19 cellular contexts compared by ENCODE assay signal in the genomic region with DNA sequence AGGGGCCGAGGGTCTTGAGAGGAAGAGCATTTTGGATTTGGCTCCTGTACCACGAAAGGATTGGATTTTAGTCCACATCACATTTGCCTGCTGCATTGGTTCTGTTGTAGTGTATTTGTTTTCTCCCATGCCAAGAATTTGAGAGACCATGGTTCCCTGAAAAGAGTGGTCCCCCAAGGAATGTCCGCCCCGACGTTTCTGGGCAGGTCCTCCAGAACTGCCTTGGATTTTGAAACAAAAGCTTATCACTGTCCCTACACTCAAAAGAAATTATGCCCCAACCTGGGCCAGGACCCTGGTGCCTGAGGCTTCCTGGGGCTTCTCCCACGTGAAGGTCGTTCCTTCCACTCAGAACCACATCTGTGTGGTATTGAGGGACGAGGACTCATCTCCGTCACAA. TPM values are rescaled to one million over a fixed set of nuclear protein-coding genes. Genes with fewer than 3 reads are reported as not detected.
DNase-seq lines count a peak whose midpoint lies in the region; ATAC-seq, FAIRE-seq and TF ChIP-seq lines count a peak whose summit lies in the region.
"Had no signal": no experiment of that assay in that cellular context is flagged by ENCODE, and none has a peak within 500 bp of the region (broad histone marks: within the 10 kb centered on the region; RNA-seq: fewer than 3 reads in every experiment).

No MANE protein-coding gene starts in this region.

- H3K27me3 ChIP-seq in H1 (replicated peaks in 1 of 4; ENCODE audit: control insufficient read depth in 3 of 4, extremely low read depth in 1 of 4, insufficient read depth in 3 of 4, low read length in 3 of 4) = peaks cover 0 to 2% (median 0%) of the 10 kb centered on the region in 4 experiments; a peak in 3 of 7 replicates
- no peaks in the 10 kb centered on the region for H3K27me3 ChIP-seq in esophagus muscularis mucosa
- H3K27me3 ChIP-seq in stomach = no peaks in the 10 kb centered on the region

- no peak overlapping the region for H2BK5ac ChIP-seq in H1 (ENCODE audit: low read depth, low read length)

- H3K23ac ChIP-seq in H1 (ENCODE audit: insufficient read length) = no peak overlapping the region

- H3K4me1 ChIP-seq in H1 (replicated peaks in 1 of 4; ENCODE audit: control insufficient read depth in 3 of 4, insufficient read depth in 4 of 4, low read length in 3 of 4) (peaks cover 0 to 4% (median 3%) of the 10 kb centered on the region in 4 experiments; a peak in 3 of 7 replicates), esophagus muscularis mucosa (peaks cover 0 to 82% (median 75%) of the 10 kb centered on the region in 4 donors), stomach (peaks cover 6 to 27% (median 13%) of the 10 kb centered on the region in 4 donors)

- no peaks in the 10 kb centered on the region for H3K79me2 ChIP-seq in H1 (ENCODE audit: control insufficient read depth in 1 of 2, insufficient read depth in 2 of 2, low read length in 2 of 2)

- H2AK5ac ChIP-seq in H1 (ENCODE audit: low read depth, low read length) = peak overlapping the region; percentile 72

- no peak overlapping the region for H3K4me2 ChIP-seq in H1 (ENCODE audit: insufficient read depth in 1 of 2, low read depth in 2 of 2, low read length in 2 of 2)

- no peaks in the 10 kb centered on the region for H3K9me3 ChIP-seq in H1 (ENCODE audit: insufficient read depth in 2 of 2, low read depth in 1 of 2, low read length in 1 of 2)
- H3K9me3 ChIP-seq in esophagus muscularis mucosa = no peaks in the 10 kb centered on the region
- H3K9me3 ChIP-seq in stomach = no peaks in the 10 kb centered on the region
- H3K9me3 ChIP-seq: BLaER1 treated with 17β-estradiol and CSF1 and Interleukin-3, amounts not matched to agents 10 nM and 100 nM had no signal

- no peak for TF ChIP-seq EP300 in H1 (IDR thresholded peaks at IDR 0.05; ENCODE audit: borderline replicate concordance in 1 of 2, low read depth in 2 of 2, low read length in 2 of 2)
- no peak for TF ChIP-seq EP300 in esophagus muscularis mucosa (IDR thresholded peaks at IDR 0.05)
- no peak for TF ChIP-seq EP300 in stomach (IDR thresholded peaks at IDR 0.05)

- H3K36me3 ChIP-seq in H1 (ENCODE audit: control insufficient read depth in 2 of 4, insufficient read depth in 4 of 4, low read length in 3 of 4) = no peaks in the 10 kb centered on the region
- H3K36me3 ChIP-seq in esophagus muscularis mucosa = no peaks in the 10 kb centered on the region
- no peaks in the 10 kb centered on the region for H3K36me3 ChIP-seq in stomach
- H3K36me3 ChIP-seq: BLaER1 treated with 17β-estradiol and CSF1 and Interleukin-3, amounts not matched to agents 10 nM and 100 nM had no signal

- TF ChIP-seq CTCF in H1 (IDR thresholded peaks at IDR 0.05; ENCODE audit: control extremely low read depth in 1 of 3, insufficient read depth in 1 of 3, low read depth in 1 of 3, low read length in 3 of 3) (no peak), esophagus muscularis mucosa (IDR thresholded peaks at IDR 0.05) (no peak), stomach (IDR thresholded peaks at IDR 0.05) (no peak)

- no peak overlapping the region for H2BK120ac ChIP-seq in H1 (replicated peaks; ENCODE audit: low read depth, low read length)

- H4K5ac ChIP-seq in H1 (ENCODE audit: insufficient read length, low read depth, low read length) = no peak overlapping the region

- no peak for TF ChIP-seq RAD21 in H1 (IDR thresholded peaks at IDR 0.05 in 1 of 2, conservative IDR thresholded peaks at IDR 0.05 in 1 of 2; ENCODE audit: low read depth in 2 of 2, low read length in 2 of 2)

- no peak overlapping the region for H3K9ac ChIP-seq in H1 (replicated peaks in 1 of 4; ENCODE audit: extremely low read depth in 1 of 4, low read depth in 3 of 4, low read length in 3 of 4)
- H3K9ac ChIP-seq: BLaER1 treated with 17β-estradiol and CSF1 and Interleukin-3, amounts not matched to agents 10 nM and 100 nM had no signal

- H2BK20ac ChIP-seq in H1 (ENCODE audit: low read length) = peak overlapping the region; percentile 13; the same call in 1 of the 2 replicates

- H3K56ac ChIP-seq in H1 (replicated peaks; ENCODE audit: insufficient read length, low read depth, low read length) = no peak overlapping the region

- no peaks in the 10 kb centered on the region for H3K23me2 ChIP-seq in H1 (ENCODE audit: low read depth, low read length)

- H4K91ac ChIP-seq in H1 (replicated peaks; ENCODE audit: insufficient read length, low read length) = no peak overlapping the region

- intact Hi-C loops in esophagus muscularis mucosa (cut with DNase I) = no loop called here
- intact Hi-C loops in posterior vena cava (cut with DNase I) = no loop called here
- intact Hi-C loops in stomach (cut with DNase I; ENCODE audit: low total_unique reads) = no loop called here

- DNase-seq in H1 (ENCODE audit: low read depth in 1 of 2, low spot score in 2 of 2) (no peak), esophagus muscularis mucosa (ENCODE audit: extremely low spot score) (no peak), posterior vena cava (ENCODE audit: low spot score) (peak; percentile 59), stomach (no peak), NCI-H1105 (lab: John Stamatoyannopoulos, UW) (no peak)
- DNase-seq in activated CD4-positive, alpha-beta T cell treated with anti-CD3 and anti-CD28 coated beads, Interleukin-2, amount 50 U/mL, for 4 hours = no peak
- no peak for DNase-seq in activated effector memory CD4-positive, alpha-beta T cell treated with anti-CD3 and anti-CD28 coated beads, Interleukin-2, amount 50 U/mL, for 16 hours
- DNase-seq: Calu3; CD8-positive, alpha-beta T cell; DMS79 treated with DMSO at 0.1 percent for 48 hours; GF-D8; HCEC 1CT; IMR-90 had no signal

- H2AFZ ChIP-seq in H1 (ENCODE audit: low read length) = no peak overlapping the region

- H3K4ac ChIP-seq in H1 (replicated peaks; ENCODE audit: insufficient read length, low read depth, low read length) = no peak overlapping the region

- H3K4me3 ChIP-seq in H1 (ENCODE audit: extremely low read depth in 1 of 4, insufficient read depth in 2 of 4, low read depth in 3 of 4, low read length in 4 of 4) (no peak overlapping the region), esophagus muscularis mucosa (peak overlapping the region in 1 of 4 donors; percentile 1), stomach (no peak overlapping the region)
- H3K4me3 ChIP-seq: BLaER1 treated with 17β-estradiol and CSF1 and Interleukin-3, amounts not matched to agents 10 nM and 100 nM; GM12878 had no signal

- H4K20me1 ChIP-seq in H1 (replicated peaks in 1 of 2; ENCODE audit: control insufficient read depth in 1 of 2, insufficient read depth in 2 of 2, low read length in 2 of 2) = no peaks in the 10 kb centered on the region
- H4K20me1 ChIP-seq: BLaER1 treated with 17β-estradiol and CSF1 and Interleukin-3, amounts not matched to agents 10 nM and 100 nM had no signal

- no peak for FAIRE-seq in H1 (lab: Jason Lieb, UNC)
- FAIRE-seq: GM12878, H54, HTR-8/SVneo had no signal

- peak overlapping the region; percentile 88; the same call in 1 of the 2 replicates for H2BK15ac ChIP-seq in H1 (ENCODE audit: low read length)

- H2BK12ac ChIP-seq in H1 (ENCODE audit: low read depth, low read length) = no peak overlapping the region

- CTCF ChIA-PET in H1 (lab: Charles Lee; ENCODE audit: partially characterized antibody) = interaction anchor here (1.3 to 1.5 kb wide), 2 partner anchors 19 to 34 kb away, joined by 3 to 4 read pairs; no protein-coding TSS in a partner anchor

- TF ChIP-seq POLR2A in H1 (IDR thresholded peaks at IDR 0.05; ENCODE audit: control extremely low read depth in 1 of 2, low read depth in 2 of 2, low read length in 2 of 2) (no peak), esophagus muscularis mucosa (IDR thresholded peaks at IDR 0.05; ENCODE audit: low read depth) (no peak), stomach (IDR thresholded peaks at IDR 0.05) (no peak)

- no peaks in the 10 kb centered on the region for H3K79me1 ChIP-seq in H1 (ENCODE audit: low read depth, low read length)

- POLR2A ChIA-PET in H1 (lab: Charles Lee; ENCODE audit: partially characterized antibody) = no interaction called here

- H3K27ac ChIP-seq in H1 (ENCODE audit: low read depth, low read length) = no peak overlapping the region
- H3K27ac ChIP-seq in esophagus muscularis mucosa (replicated peaks in 1 of 4) = peak overlapping the region; percentile 72 to 79 (median 74)
- H3K27ac ChIP-seq in stomach = peak overlapping the region in 3 of 5 donors; percentile 20 to 91 (median 32)
- H3K27ac ChIP-seq: BLaER1 treated with 17β-estradiol and CSF1 and Interleukin-3, amounts not matched to agents 10 nM and 100 nM; HL-60 had no signal

- H3K18ac ChIP-seq in H1 (ENCODE audit: extremely low read depth, low read length) = no peak overlapping the region

- 90% methylated on average over 9 of the region's 9 CpGs; no CpG with 5 or more reads in 1 of the 2 experiments for WGBS in H1 (ENCODE audit: extremely low coverage in 1 of 2, insufficient coverage in 1 of 2, insufficient read length in 1 of 2, insufficient replicate concordance in 2 of 2, low coverage in 1 of 2, low lambda C conversion rate in 2 of 2, missing lambda C conversion rate in 1 of 2), 2 experiments
- WGBS in esophagus muscularis mucosa = 82% methylated on average over 9 of the region's 9 CpGs
- 68 to 86% (median 83%) methylated on average over 9 of the region's 9 CpGs for WGBS in stomach, 5 donors

- no peak for ATAC-seq in HG03175 (IDR thresholded peaks at IDR 0.05; ENCODE audit: unreplicated experiment)
- ATAC-seq: CD8-positive, alpha-beta T cell; GM12878 had no signal

- no peak overlapping the region for H3K14ac ChIP-seq in H1 (ENCODE audit: insufficient read length)

- H4K8ac ChIP-seq in H1 (ENCODE audit: extremely low read depth, insufficient read depth, low read length) = no peak overlapping the region

TF ChIP-seq in H1, 55 proteins besides CTCF, POLR2A, EP300 and RAD21 (continues in another document):
- TF ChIP-seq RBBP5 (IDR thresholded peaks at IDR 0.05; ENCODE audit: borderline replicate concordance, low read depth, low read length) = no peak
- no peak for TF ChIP-seq POU5F1 (IDR thresholded peaks at IDR 0.05; ENCODE audit: low read depth, low read length)
- TF ChIP-seq CEBPB (IDR thresholded peaks at IDR 0.05; ENCODE audit: low read depth, low read length) = no peak
- no peak for TF ChIP-seq MAFK (IDR thresholded peaks at IDR 0.05; ENCODE audit: low read depth, low read length)

RNA-seq across cellular contexts. Expression of gene NTN1, which starts 10.8 kb away (rescaled TPM):
- 2.0 and 2.3 TPM in 2 replicates for total RNA-seq in H1 (2021; fragmentation: NEBNext Ultra II Directional; extraction: Animal tissue kit (Norgen Biotek cat#: 25700))
- polyA plus RNA-seq in H1 (2011; rRNA removed) (2.0 and 3.6 TPM in 2 replicates), stomach (10 to 100 TPM in 1 of 3 donors, 1 to 10 TPM in 2; 2.9 to 16.6 (median 3.3) TPM)
- polyA plus RNA-seq in H1 (2011; cell fraction: cytosol; rRNA removed) = 2.2 TPM
- polyA plus RNA-seq in H1 (2011; cell fraction: nucleus; rRNA removed) = 4.4 TPM
- 1.5 to 2.2 TPM (median 2.1 TPM) in 4 replicates for polyA plus RNA-seq in H1 (2012, experiment 1 of 2)
- 1.9 TPM for polyA plus RNA-seq in H1 (2012, experiment 2 of 2)
- 2.0 TPM for polyA plus RNA-seq in H1 (2013, experiment 1 of 2)
- 2.1 TPM for polyA plus RNA-seq in H1 (2013, experiment 2 of 2)
- polyA minus RNA-seq in H1 (2011; rRNA and poly(A)+ RNA removed) = 1.2 and 1.4 TPM in 2 replicates
- 2.0 TPM for polyA minus RNA-seq in H1 (2011; cell fraction: cytosol; rRNA and poly(A)+ RNA removed)
- 6.2 TPM for polyA minus RNA-seq in H1 (2011; cell fraction: nucleus; rRNA and poly(A)+ RNA removed)
- total RNA-seq in esophagus muscularis mucosa (100 to 1,000 TPM in 3 of 4 donors, 10 to 100 TPM in 1; 69.3 to 179 (median 117) TPM), posterior vena cava (10 to 100 TPM in 1 of 2 donors, 1 to 10 TPM in 1; 6.9 to 15.4 TPM), stomach (10 to 100 TPM in 2 of 5 donors, 1 to 10 TPM in 3; 5.8 to 56.2 (median 9.0) TPM)
